1 cellular context compared by ENCODE assay signal in genomic region chr10:125114761-125115391, GRCh38.
TF ChIP-seq lines count a peak whose summit lies in the region.

No MANE protein-coding gene starts in this region.

TF ChIP-seq in SK-N-SH, 30 proteins besides CTCF, POLR2A, EP300 and RAD21 (continued from another document):
- TF ChIP-seq ZBTB33 (IDR thresholded peaks at IDR 0.05; ENCODE audit: borderline replicate concordance, low read depth) (no peak), USF1 (IDR thresholded peaks at IDR 0.05; ENCODE audit: borderline replicate concordance, low read depth) (no peak), USF2 (IDR thresholded peaks at IDR 0.05; ENCODE audit: borderline replicate concordance, low read depth, low read length) (no peak), TEAD4 (IDR thresholded peaks at IDR 0.05; ENCODE audit: borderline replicate concordance, insufficient read depth) (no peak), RFX5 (IDR thresholded peaks at IDR 0.05; ENCODE audit: low read length) (no peak), NRF1 (IDR thresholded peaks at IDR 0.05; ENCODE audit: low read depth, low read length) (no peak), GABPA (IDR thresholded peaks at IDR 0.05; ENCODE audit: low read depth) (no peak), JUND (IDR thresholded peaks at IDR 0.05) (no peak), RXRA (IDR thresholded peaks at IDR 0.05; ENCODE audit: borderline replicate concordance, low read depth) (no peak), FOXJ3 (CRISPR knock-in tag; IDR thresholded peaks at IDR 0.05) (no peak), MAX (IDR thresholded peaks at IDR 0.05; ENCODE audit: low read depth) (no peak), ELF1 (IDR thresholded peaks at IDR 0.05) (no peak)
